ENCODE assay signal across 10 cellular contexts in genomic region chr2:212953170-212953920, GRCh38.
A peak's percentile ranks its signal among the peaks of the same experiment; 100 is the strongest.
DNase-seq lines count a peak whose midpoint lies in the region; ATAC-seq and TF ChIP-seq lines count a peak whose summit lies in the region.
"Had no signal": no experiment of that assay in that cellular context is flagged by ENCODE, and none has a peak within 500 bp of the region (broad histone marks: within the 10 kb centered on the region; RNA-seq: fewer than 3 reads in every experiment).

No MANE protein-coding gene starts in this region.

- H3K36me3 Mint-ChIP-seq in progenitor cell of endocrine pancreas (ENCODE audit: insufficient read depth): no peaks in the 10 kb centered on the region
- no peaks in the 10 kb centered on the region for H3K36me3 Mint-ChIP-seq in naive thymus-derived CD4-positive, alpha-beta T cell
- H3K36me3 Mint-ChIP-seq: IgD-negative memory B cell had no signal

- H3K27me3 Mint-ChIP-seq in progenitor cell of endocrine pancreas: no peaks in the 10 kb centered on the region
- peaks cover 0 to 7% (median 0%) of the 10 kb centered on the region in 5 donors for H3K27me3 Mint-ChIP-seq in naive thymus-derived CD4-positive, alpha-beta T cell
- H3K27me3 Mint-ChIP-seq: IgD-negative memory B cell had no signal

- peak overlapping the region; percentile 30 for H3K27ac Mint-ChIP-seq in progenitor cell of endocrine pancreas
- no peak overlapping the region for H3K27ac Mint-ChIP-seq in naive thymus-derived CD4-positive, alpha-beta T cell
- H3K27ac Mint-ChIP-seq: IgD-negative memory B cell had no signal

- no peak overlapping the region for H3K4me3 Mint-ChIP-seq in progenitor cell of endocrine pancreas (ENCODE audit: low read depth)
- H3K4me3 Mint-ChIP-seq in naive thymus-derived CD4-positive, alpha-beta T cell: no peak overlapping the region
- H3K4me3 Mint-ChIP-seq: IgD-negative memory B cell had no signal

- ATAC-seq in GM21723 (IDR thresholded peaks at IDR 0.05; ENCODE audit: unreplicated experiment) (peak; percentile 89), HG03280 (IDR thresholded peaks at IDR 0.05; ENCODE audit: unreplicated experiment) (peak; percentile 55), GM19035 (IDR thresholded peaks at IDR 0.05; ENCODE audit: unreplicated experiment) (no peak), left colon (no peak)
- ATAC-seq in naive thymus-derived CD4-positive, alpha-beta T cell: no peak

- H3K9me3 Mint-ChIP-seq in progenitor cell of endocrine pancreas (ENCODE audit: low read depth): peaks cover 3% of the 10 kb centered on the region
- H3K9me3 Mint-ChIP-seq in naive thymus-derived CD4-positive, alpha-beta T cell: peaks cover 0 to 13% (median 0%) of the 10 kb centered on the region in 11 donors
- H3K9me3 Mint-ChIP-seq: IgD-negative memory B cell had no signal

- no peak overlapping the region for H3K27ac ChIP-seq in naive thymus-derived CD4-positive, alpha-beta T cell (ENCODE audit: low read depth, low read length)
- H3K27ac ChIP-seq: epithelial cell of prostate had no signal

- TF ChIP-seq CTCF in progenitor cell of endocrine pancreas (IDR thresholded peaks at IDR 0.05; ENCODE audit: unreplicated experiment): no peak

- DNase-seq in NCI-H82 (lab: John Stamatoyannopoulos, UW) (peak; percentile 22), NCI-H82 treated with DMSO at 0.1 percent for 48 hours (lab: John Stamatoyannopoulos, UW; ENCODE audit: unreplicated experiment) (no peak), progenitor cell of endocrine pancreas (ENCODE audit: low spot score, unreplicated experiment) (no peak), left colon (no peak)
- no peak for DNase-seq in naive thymus-derived CD4-positive, alpha-beta T cell

- no peaks in the 10 kb centered on the region for H3K36me3 ChIP-seq in naive thymus-derived CD4-positive, alpha-beta T cell (ENCODE audit: control insufficient read depth in 2 of 3, insufficient read depth in 3 of 3, low read length in 3 of 3)

- CTCF ChIA-PET in naive thymus-derived CD4-positive, alpha-beta T cell (lab: Charles Lee): interaction anchor here (0.7 kb wide), 1 partner anchor 54 kb away, joined by 3 read pairs; no protein-coding TSS in a partner anchor

- no peaks in the 10 kb centered on the region for H3K4me1 Mint-ChIP-seq in progenitor cell of endocrine pancreas (ENCODE audit: low read depth)
- peaks cover 3 to 27% (median 21%) of the 10 kb centered on the region in 7 donors for H3K4me1 Mint-ChIP-seq in naive thymus-derived CD4-positive, alpha-beta T cell
- H3K4me1 Mint-ChIP-seq: IgD-negative memory B cell had no signal

- POLR2A ChIA-PET in naive thymus-derived CD4-positive, alpha-beta T cell (lab: Charles Lee): no interaction called here

- peaks cover 3 to 8% of the 10 kb centered on the region in 2 donors for H3K4me1 ChIP-seq in naive thymus-derived CD4-positive, alpha-beta T cell (ENCODE audit: control insufficient read depth in 2 of 2, insufficient read depth in 2 of 2, low read length in 2 of 2)

- no peaks in the 10 kb centered on the region for H3K9me3 ChIP-seq in naive thymus-derived CD4-positive, alpha-beta T cell (ENCODE audit: control insufficient read depth in 2 of 3, low read length in 3 of 3)

- H3K4me3 ChIP-seq in naive thymus-derived CD4-positive, alpha-beta T cell (ENCODE audit: low read length): no peak overlapping the region

- no peaks in the 10 kb centered on the region for H3K27me3 ChIP-seq in naive thymus-derived CD4-positive, alpha-beta T cell (ENCODE audit: control insufficient read depth in 2 of 2, insufficient read depth in 2 of 2, low read length in 2 of 2)

- intact Hi-C loops in left colon (cut with DNase I, micrococcal nuclease): no loop called here
- intact Hi-C loops in naive thymus-derived CD4-positive, alpha-beta T cell (cut with micrococcal nuclease): no loop called here

Comparison
In these comparisons a context has a peak if more than half of its experiments do, and no peak if none do; other contexts are left out.
1. ATAC-seq: peak in GM21723 (single experiment) and HG03280 (single experiment); none in GM19035 (single experiment), left colon (single experiment) and naive thymus-derived CD4-positive, alpha-beta T cell (single experiment).